Comparison of ENCODE assay signal across 9 cellular contexts in genomic region chr14:23094666-23095195, GRCh38. TPM values are rescaled to one million over a fixed set of nuclear protein-coding genes. Genes with fewer than 3 reads are reported as not detected.
DNase-seq lines count a peak whose midpoint lies in the region; ATAC-seq and TF ChIP-seq lines count a peak whose summit lies in the region.
"Had no signal": no experiment of that assay in that cellular context is flagged by ENCODE, and none has a peak within 500 bp of the region (broad histone marks: within the 10 kb centered on the region; RNA-seq: fewer than 3 reads in every experiment).

TSS of gene ACIN1 (minus strand) at chr14:23095136. CDS start at chr14:23095112, 24 bp downstream.

- peak within 1 kb of the TSS; percentile 84 to 90 for H3K4me3 ChIP-seq in prostate gland

- no peaks in the 10 kb centered on the region for H3K27me3 ChIP-seq in prostate gland (replicated peaks; ENCODE audit: insufficient read depth)

- no peak within 1 kb of the TSS for H3K27ac Mint-ChIP-seq in IgD-negative memory B cell
- no peak within 1 kb of the TSS for H3K27ac Mint-ChIP-seq in activated T-cell treated with anti-CD3 and anti-CD28 coated beads, Interleukin-2, amount 50 U/mL, for 72 hours
- H3K27ac Mint-ChIP-seq in glutamatergic neuron (ENCODE audit: unreplicated experiment): no peak within 1 kb of the TSS

- no peaks in the 10 kb centered on the region for H3K36me3 ChIP-seq in prostate gland

- TF ChIP-seq POLR2A in prostate gland (IDR thresholded peaks at IDR 0.05): peak; percentile 73

- no peak for DNase-seq in Caki2 (ENCODE audit: low read depth)
- peak in 1 of 2 donors; percentile 74 for DNase-seq in activated T-cell treated with anti-CD3 and anti-CD28 coated beads, Interleukin-2, amount 50 U/mL, for 72 hours
- DNase-seq in glutamatergic neuron: no peak
- peak; percentile 69 for DNase-seq in prostate gland (ENCODE audit: low spot score)
- no peak for DNase-seq in OCI-M1 (lab: John Stamatoyannopoulos, UW)
- DNase-seq in DMS79 treated with DMSO at 0.1 percent for 48 hours (lab: John Stamatoyannopoulos, UW): no peak

- H3K4me1 Mint-ChIP-seq in IgD-negative memory B cell: peaks cover 8 to 35% (median 13%) of the 10 kb centered on the region in 3 donors
- H3K4me1 Mint-ChIP-seq in activated T-cell treated with anti-CD3 and anti-CD28 coated beads, Interleukin-2, amount 50 U/mL, for 72 hours (ENCODE audit: low read depth): peaks cover 16% of the 10 kb centered on the region
- H3K4me1 Mint-ChIP-seq in glutamatergic neuron (ENCODE audit: low read depth, unreplicated experiment): peaks cover 4% of the 10 kb centered on the region

- H3K27me3 Mint-ChIP-seq in IgD-negative memory B cell: no peaks in the 10 kb centered on the region
- no peaks in the 10 kb centered on the region for H3K27me3 Mint-ChIP-seq in activated T-cell treated with anti-CD3 and anti-CD28 coated beads, Interleukin-2, amount 50 U/mL, for 72 hours (ENCODE audit: low read depth)
- peaks cover 3% of the 10 kb centered on the region for H3K27me3 Mint-ChIP-seq in glutamatergic neuron (ENCODE audit: unreplicated experiment)

- TF ChIP-seq CTCF in glutamatergic neuron (IDR thresholded peaks at IDR 0.05; ENCODE audit: partially characterized antibody, unreplicated experiment): no peak
- no peak for TF ChIP-seq CTCF in prostate gland (IDR thresholded peaks at IDR 0.05)

- intact Hi-C loops in prostate gland (cut with DNase I): no loop called here

- peak within 1 kb of the TSS; percentile 99 for H3K27ac ChIP-seq in prostate gland

- WGBS in prostate gland: under 1% methylated on average over 51 of the region's 55 CpGs

- H3K4me3 Mint-ChIP-seq in IgD-negative memory B cell (no peak within 1 kb of the TSS), glutamatergic neuron (ENCODE audit: unreplicated experiment) (no peak within 1 kb of the TSS)
- H3K4me3 Mint-ChIP-seq in activated T-cell treated with anti-CD3 and anti-CD28 coated beads, Interleukin-2, amount 50 U/mL, for 72 hours: no peak within 1 kb of the TSS

- H3K36me3 Mint-ChIP-seq in IgD-negative memory B cell: peaks cover 1% of the 10 kb centered on the region
- peaks cover 4 to 29% of the 10 kb centered on the region in 2 donors for H3K36me3 Mint-ChIP-seq in activated T-cell treated with anti-CD3 and anti-CD28 coated beads, Interleukin-2, amount 50 U/mL, for 72 hours (ENCODE audit: insufficient read depth in 2 of 2)
- no peaks in the 10 kb centered on the region for H3K36me3 Mint-ChIP-seq in glutamatergic neuron (ENCODE audit: unreplicated experiment)

- H3K9me3 Mint-ChIP-seq in IgD-negative memory B cell: no peaks in the 10 kb centered on the region
- H3K9me3 Mint-ChIP-seq in activated T-cell treated with anti-CD3 and anti-CD28 coated beads, Interleukin-2, amount 50 U/mL, for 72 hours: no peaks in the 10 kb centered on the region
- H3K9me3 Mint-ChIP-seq in glutamatergic neuron (ENCODE audit: unreplicated experiment): no peaks in the 10 kb centered on the region
- H3K9me3 Mint-ChIP-seq: nephron had no signal

- in situ Hi-C loops in Caki2 (cut with HindIII; ENCODE audit: low pct_unique_long_range_greater_than_20kb, low sequenced_read_pairs): no loop called here

- H3K9me3 ChIP-seq in prostate gland: no peaks in the 10 kb centered on the region

- peak; percentile 33 for ATAC-seq in GM21529 (IDR thresholded peaks at IDR 0.05; ENCODE audit: unreplicated experiment)
- ATAC-seq in activated T-cell treated with anti-CD3 and anti-CD28 coated beads, Interleukin-2, amount 50 U/mL, for 72 hours (replicated peaks in 1 of 2): peak; percentile 50 to 53

- peaks cover 5% of the 10 kb centered on the region for H3K4me1 ChIP-seq in prostate gland (replicated peaks)

RNA-seq across cellular contexts. Expression of gene ACIN1, which starts in this region (rescaled TPM):
- 31.6 and 49.1 TPM in 2 replicates for total RNA-seq in Caki2 (2014; rRNA removed; shearing (Covaris generic); ENCODE audit: low replicate concordance)
- polyA plus RNA-seq in IgD-negative memory B cell: 18.8 TPM
- 100 to 1,000 TPM; 162 to 188 TPM for total RNA-seq in activated T-cell treated with anti-CD3 and anti-CD28 coated beads, Interleukin-2, amount 50 U/mL, for 72 hours
- total RNA-seq in glutamatergic neuron (ENCODE audit: unreplicated experiment) (341 TPM), prostate gland (100 to 1,000 TPM in 1 of 2 donors, 10 to 100 TPM in 1; 86.6 to 168 TPM)
